ENCODE assay signal across 9 cellular contexts in genomic region chr5:135517631-135518030, GRCh38. TPM values are rescaled to one million over a fixed set of nuclear protein-coding genes. Genes with fewer than 3 reads are reported as not detected.
"Had no signal": no experiment of that assay in that cellular context is flagged by ENCODE, and none has a peak within 500 bp of the region (broad histone marks: within the 10 kb centered on the region; RNA-seq: fewer than 3 reads in every experiment).

No MANE protein-coding gene starts in this region.

- FAIRE-seq: G401.6, GM12878, GM12891, GM12892, GM18507, GM19239 had no signal

- H3K4me3 ChIP-seq: GM12878 had no signal

- ATAC-seq: GM12878 had no signal

- DNase-seq: GDM1, GF-D8 had no signal

RNA-seq across cellular contexts. Expression of gene NEUROG1, which starts 18.1 kb away (rescaled TPM):
- total RNA-seq: G401, GM12878 had no signal
- polyA plus RNA-seq: GM12878 had no signal
